1 cellular context compared by ENCODE assay signal in genomic region chr19:39430675-39431593, GRCh38.
TF ChIP-seq lines count a peak whose summit lies in the region.

No MANE protein-coding gene starts in this region.

TF ChIP-seq in endothelial cell of umbilical vein, 7 proteins besides CTCF, POLR2A, EP300 and RAD21:
- TF ChIP-seq JUN (IDR thresholded peaks at IDR 0.05; ENCODE audit: borderline replicate concordance, insufficient read depth, insufficient read length, low read depth): peak; percentile 99
- peak; percentile 93 for TF ChIP-seq MAX (IDR thresholded peaks at IDR 0.05; ENCODE audit: insufficient read depth, insufficient read length)
- TF ChIP-seq GATA2 (IDR thresholded peaks at IDR 0.05; ENCODE audit: insufficient read depth, insufficient read length, low read depth, low read length): no peak
- no peak for TF ChIP-seq EZH2 (IDR thresholded peaks at IDR 0.05; ENCODE audit: borderline replicate concordance, low read depth, low read length, severe bottlenecking)
- no peak for TF ChIP-seq MYC (IDR thresholded peaks at IDR 0.05; ENCODE audit: low read depth, low read length)
- TF ChIP-seq FOS (IDR thresholded peaks at IDR 0.05; ENCODE audit: borderline replicate concordance, insufficient read depth, low read length): peak; percentile 94
- TF ChIP-seq POLR2AphosphoS5 (IDR thresholded peaks at IDR 0.05; ENCODE audit: insufficient read depth, low read depth, low read length): peak; percentile 68
